In genomic region chr18:9546468-9546867, GRCh38 we compare ENCODE assay signal across 22 cellular contexts.
"Had no signal": no experiment of that assay in that cellular context is flagged by ENCODE, and none has a peak within 500 bp of the region (broad histone marks: within the 10 kb centered on the region; RNA-seq: fewer than 3 reads in every experiment).

No MANE protein-coding gene starts in this region.

- DNase-seq: activated CD4-positive, alpha-beta memory T cell treated with anti-CD3 and anti-CD28 coated beads, Interleukin-2, amount 10 ng/mL, durations not matched to agents 7 days and 5 days; activated CD4-positive, alpha-beta T cell treated with anti-CD3 and anti-CD28 coated beads for 36 hours; activated CD4-positive, alpha-beta T cell treated with anti-CD3 and anti-CD28 coated beads, Interleukin-2, amount 50 U/mL, for 1 hour; activated CD4-positive, CD25-positive, alpha-beta regulatory T cell; activated naive CD4-positive, alpha-beta T cell; activated T-cell treated with anti-CD3 and anti-CD28 coated beads for 4 hours; aorta; KG1; NCI-H1048; NCI-H146; NCI-H187 treated with DMSO at 0.1 percent for 48 hours; NCI-H2081 treated with DMSO at 0.1 percent for 48 hours; NCI-H226; NCI-H526 treated with DMSO at 0.1 percent for 48 hours; NCI-H82; PC-3; SHP77 treated with DMSO at 0.1 percent for 48 hours; T-helper 2 cell; T1000 had no signal

- H3K27ac Mint-ChIP-seq: activated CD4-positive, alpha-beta memory T cell treated with anti-CD3 and anti-CD28 coated beads, Interleukin-2, amount 10 ng/mL, durations not matched to agents 7 days and 5 days; activated CD4-positive, alpha-beta T cell treated with anti-CD3 and anti-CD28 coated beads for 36 hours; activated naive CD4-positive, alpha-beta T cell treated with anti-CD3 and anti-CD28 coated beads, Interleukin-2, amount 50 U/mL, for 24 hours; activated T-helper 2 cell treated with anti-CD3 and anti-CD28 coated beads, Interferon-gamma antibody, Interleukin-2, Interleukin-4, amounts not matched to agents 10 μg/mL and 5 μg/mL and 100 μg/mL, durations not matched to agents 14 hours and 24 hours and 36 hours had no signal

- H3K4me1 Mint-ChIP-seq: activated CD4-positive, alpha-beta memory T cell treated with anti-CD3 and anti-CD28 coated beads, Interleukin-2, amount 10 ng/mL, durations not matched to agents 7 days and 5 days; activated CD4-positive, alpha-beta T cell treated with anti-CD3 and anti-CD28 coated beads for 36 hours; activated naive CD4-positive, alpha-beta T cell treated with anti-CD3 and anti-CD28 coated beads, Interleukin-2, amount 50 U/mL, for 24 hours had no signal

- ATAC-seq: activated CD4-positive, alpha-beta T cell treated with anti-CD3 and anti-CD28 coated beads for 36 hours; PC-3 had no signal

- H3K27me3 Mint-ChIP-seq: activated CD4-positive, alpha-beta memory T cell treated with anti-CD3 and anti-CD28 coated beads, Interleukin-2, amount 10 ng/mL, durations not matched to agents 7 days and 5 days; activated CD4-positive, alpha-beta T cell treated with anti-CD3 and anti-CD28 coated beads for 36 hours; activated naive CD4-positive, alpha-beta T cell treated with anti-CD3 and anti-CD28 coated beads, Interleukin-2, amount 50 U/mL, for 24 hours; IgD-negative memory B cell had no signal

- H3K4me3 Mint-ChIP-seq: activated CD4-positive, alpha-beta memory T cell treated with anti-CD3 and anti-CD28 coated beads, Interleukin-2, amount 10 ng/mL, durations not matched to agents 7 days and 5 days; activated CD4-positive, alpha-beta T cell treated with anti-CD3 and anti-CD28 coated beads for 36 hours; activated naive CD4-positive, alpha-beta T cell treated with anti-CD3 and anti-CD28 coated beads, Interleukin-2, amount 50 U/mL, for 24 hours; IgD-negative memory B cell had no signal

- H3K9me3 Mint-ChIP-seq: activated CD4-positive, alpha-beta memory T cell treated with anti-CD3 and anti-CD28 coated beads, Interleukin-2, amount 10 ng/mL, durations not matched to agents 7 days and 5 days; activated naive CD4-positive, alpha-beta T cell treated with anti-CD3 and anti-CD28 coated beads, Interleukin-2, amount 50 U/mL, for 24 hours; activated T-helper 2 cell treated with anti-CD3 and anti-CD28 coated beads, Interferon-gamma antibody, Interleukin-2, Interleukin-4, amounts not matched to agents 10 μg/mL and 5 μg/mL and 100 μg/mL, durations not matched to agents 14 hours and 24 hours and 36 hours; IgD-negative memory B cell had no signal
